6 cellular contexts compared by ENCODE assay signal in genomic region chr3:56692001-56692365, GRCh38. TPM values are rescaled to one million over a fixed set of nuclear protein-coding genes. Genes with fewer than 3 reads are reported as not detected.
DNase-seq lines count a peak whose midpoint lies in the region; ATAC-seq, FAIRE-seq and TF ChIP-seq lines count a peak whose summit lies in the region.
"Not testable (repeated sequence)": the region's sequence is repeated elsewhere in the genome, so short reads cannot be mapped to it uniquely, and the experiment has no call there.

No MANE protein-coding gene starts in this region.

- peak overlapping the region; percentile 36; the same call in 2 of the 3 replicates for H3K4me3 ChIP-seq in A549
- not testable (repeated sequence) for H3K4me3 ChIP-seq in DND-41 (ENCODE audit: low read depth in 1 of 2, low read length in 2 of 2)

- peaks cover 46% of the 10 kb centered on the region for H3K4me1 Mint-ChIP-seq in activated CD4-positive, alpha-beta T cell treated with anti-CD3 and anti-CD28 coated beads, Interleukin-2, amount 10 ng/mL, durations not matched to agents 7 days and 5 days
- peaks cover 50% of the 10 kb centered on the region for H3K4me1 Mint-ChIP-seq in central memory CD8-positive, alpha-beta T cell
- peaks cover 33 to 40% of the 10 kb centered on the region in 2 donors for H3K4me1 Mint-ChIP-seq in natural killer cell treated with Interleukin-12 subunit alpha and Interleukin-12 subunit beta and Interleukin-15 and Interleukin-18, amount 100 ng/mL, for 72 hours (ENCODE audit: low read depth in 2 of 2)

- H3K27ac ChIP-seq in A549 = peak overlapping the region; percentile 58 to 91
- peak overlapping the region; percentile 48; the same call in 1 of the 2 replicates for H3K27ac ChIP-seq in DND-41 (ENCODE audit: low read length)
- H3K27ac ChIP-seq in RWPE1 = peak overlapping the region; percentile 66

- not testable (repeated sequence) for H3K9me3 ChIP-seq in A549; DND-41 (ENCODE audit: insufficient read depth, low read length, severe bottlenecking)

- H2AFZ ChIP-seq in DND-41 (ENCODE audit: low read depth, low read length) = not testable (repeated sequence)

- DNase-seq in A549 (ENCODE audit: low read depth in 1 of 2, low spot score in 1 of 2); DND-41; RWPE1 (ENCODE audit: low spot score); activated CD4-positive, alpha-beta T cell treated with anti-CD3 and anti-CD28 coated beads, Interleukin-2, amount 10 ng/mL, durations not matched to agents 7 days and 5 days; central memory CD8-positive, alpha-beta T cell (ENCODE audit: low spot score in 2 of 2); natural killer cell treated with Interleukin-12 subunit alpha and Interleukin-12 subunit beta and Interleukin-15 and Interleukin-18, amount 100 ng/mL, for 72 hours (ENCODE audit: low spot score): not testable (repeated sequence)

- not testable (repeated sequence) for FAIRE-seq in A549 (lab: Jason Lieb, UNC)

- not testable (repeated sequence) for H4K20me1 ChIP-seq in DND-41 (ENCODE audit: insufficient read depth, low read length)

- not testable (repeated sequence) for H3K79me2 ChIP-seq in DND-41 (ENCODE audit: insufficient read depth, low read length)

- not testable (repeated sequence) for TF ChIP-seq EP300 in A549 (IDR thresholded peaks at IDR 0.05)

- TF ChIP-seq POLR2A in A549 (IDR thresholded peaks at IDR 0.05; ENCODE audit: low read length) = not testable (repeated sequence)

- not testable (repeated sequence) for H3K27me3 Mint-ChIP-seq in activated CD4-positive, alpha-beta T cell treated with anti-CD3 and anti-CD28 coated beads, Interleukin-2, amount 10 ng/mL, durations not matched to agents 7 days and 5 days; central memory CD8-positive, alpha-beta T cell; natural killer cell treated with Interleukin-12 subunit alpha and Interleukin-12 subunit beta and Interleukin-15 and Interleukin-18, amount 100 ng/mL, for 72 hours

- POLR2A ChIA-PET in A549 (lab: Yijun Ruan, JAX); RWPE1 (lab: Yijun Ruan, JAX; ENCODE audit: low non-redundant PET); activated CD4-positive, alpha-beta T cell treated with anti-CD3 and anti-CD28 coated beads, Interleukin-2, amount 10 ng/mL, durations not matched to agents 7 days and 5 days (lab: Charles Lee): not testable (repeated sequence)

- not testable (repeated sequence) for H3K27me3 ChIP-seq in DND-41 (ENCODE audit: insufficient read depth, low read length, poor library complexity)

- H3K4me1 ChIP-seq in A549 = not testable (repeated sequence)
- peaks cover 45% of the 10 kb centered on the region for H3K4me1 ChIP-seq in DND-41 (ENCODE audit: insufficient read depth, low read length)

- not testable (repeated sequence) for TF ChIP-seq RAD21 in A549 (conservative IDR thresholded peaks at IDR 0.05 in 1 of 2, IDR thresholded peaks at IDR 0.05 in 1 of 2)

- H3K4me3 Mint-ChIP-seq in activated CD4-positive, alpha-beta T cell treated with anti-CD3 and anti-CD28 coated beads, Interleukin-2, amount 10 ng/mL, durations not matched to agents 7 days and 5 days = not testable (repeated sequence)
- H3K4me3 Mint-ChIP-seq in central memory CD8-positive, alpha-beta T cell = peak overlapping the region; percentile 71
- peak overlapping the region; percentile 84 for H3K4me3 Mint-ChIP-seq in natural killer cell treated with Interleukin-12 subunit alpha and Interleukin-12 subunit beta and Interleukin-15 and Interleukin-18, amount 100 ng/mL, for 72 hours

- ATAC-seq in A549; DND-41 (ENCODE audit: insufficient read depth, low read depth); central memory CD8-positive, alpha-beta T cell (replicated peaks; ENCODE audit: extremely low read depth, poor library complexity, severe bottlenecking); natural killer cell treated with Interleukin-12 subunit alpha and Interleukin-12 subunit beta and Interleukin-15 and Interleukin-18, amount 100 ng/mL, for 72 hours: not testable (repeated sequence)

- TF ChIP-seq CTCF in A549 (IDR thresholded peaks at IDR 0.05); DND-41 (IDR thresholded peaks at IDR 0.05; ENCODE audit: borderline replicate concordance, extremely low read depth, low read length, poor library complexity, severe bottlenecking); RWPE1 (conservative IDR thresholded peaks at IDR 0.05; ENCODE audit: low read depth): not testable (repeated sequence)

- H3K9me3 Mint-ChIP-seq in activated CD4-positive, alpha-beta T cell treated with anti-CD3 and anti-CD28 coated beads, Interleukin-2, amount 10 ng/mL, durations not matched to agents 7 days and 5 days; central memory CD8-positive, alpha-beta T cell; natural killer cell treated with Interleukin-12 subunit alpha and Interleukin-12 subunit beta and Interleukin-15 and Interleukin-18, amount 100 ng/mL, for 72 hours: not testable (repeated sequence)

- H3K4me2 ChIP-seq in A549 = peak overlapping the region; percentile 87
- H3K4me2 ChIP-seq in DND-41 (ENCODE audit: insufficient read depth, low read length) = peak overlapping the region; percentile 66; the same call in 1 of the 2 replicates

- CTCF ChIA-PET in A549 (lab: Yijun Ruan, JAX) = interaction anchor here (1.0 to 1.6 kb wide), 3 partner anchors 107 to 296 kb away, joined by 4 read pairs; no protein-coding TSS in a partner anchor
- CTCF ChIA-PET in RWPE1 (lab: Yijun Ruan, JAX) = interaction anchor here (0.6 kb wide), 1 partner anchor 30 kb away, joined by 3 read pairs; no protein-coding TSS in a partner anchor
- CTCF ChIA-PET in activated CD4-positive, alpha-beta T cell treated with anti-CD3 and anti-CD28 coated beads, Interleukin-2, amount 10 ng/mL, durations not matched to agents 7 days and 5 days (lab: Charles Lee) = interaction anchor here (1.9 to 4.0 kb wide), 2 partner anchors 108 to 297 kb away, joined by 4 to 27 read pairs; partner anchors contain the start of gene ARHGEF3

- H3K36me3 Mint-ChIP-seq in activated CD4-positive, alpha-beta T cell treated with anti-CD3 and anti-CD28 coated beads, Interleukin-2, amount 10 ng/mL, durations not matched to agents 7 days and 5 days (ENCODE audit: low read depth); central memory CD8-positive, alpha-beta T cell (ENCODE audit: insufficient read depth); natural killer cell treated with Interleukin-12 subunit alpha and Interleukin-12 subunit beta and Interleukin-15 and Interleukin-18, amount 100 ng/mL, for 72 hours: not testable (repeated sequence)

- WGBS in A549 (ENCODE audit: missing lambda C conversion rate) = no CpG with 5 or more reads among the region's 21 CpGs

- H3K9ac ChIP-seq in DND-41 (ENCODE audit: low read depth, low read length) = not testable (repeated sequence)

- H3K27ac Mint-ChIP-seq in activated CD4-positive, alpha-beta T cell treated with anti-CD3 and anti-CD28 coated beads, Interleukin-2, amount 10 ng/mL, durations not matched to agents 7 days and 5 days = peak overlapping the region; percentile 90
- H3K27ac Mint-ChIP-seq in central memory CD8-positive, alpha-beta T cell (ENCODE audit: low read depth) = not testable (repeated sequence)
- peak overlapping the region in 1 of 2 donors; percentile 69 for H3K27ac Mint-ChIP-seq in natural killer cell treated with Interleukin-12 subunit alpha and Interleukin-12 subunit beta and Interleukin-15 and Interleukin-18, amount 100 ng/mL, for 72 hours

- not testable (repeated sequence) for H3K36me3 ChIP-seq in DND-41 (ENCODE audit: insufficient read depth, low read length)

RNA-seq across cellular contexts. Expression of gene TASOR, which starts 8.9 kb away (rescaled TPM):
- polyA plus RNA-seq in A549 (2011; rRNA removed) = 39.1 and 49.0 TPM in 2 replicates
- polyA plus RNA-seq in A549 (2012; cell fraction: cytosol; rRNA removed) = 8.0 and 8.9 TPM in 2 replicates
- 6.0 and 9.7 TPM in 2 replicates for polyA plus RNA-seq in A549 (2012; cell fraction: nucleus; rRNA removed)
- polyA plus RNA-seq in A549 (2017; fragmentation: RNase III; extraction: RNeasy Plus Mini Kit Qiagen cat#74134 plus additional on column Dnase treatment) = 33.5 to 35.4 TPM (median 35.4 TPM) in 3 replicates
- polyA minus RNA-seq in A549 (2011; rRNA and poly(A)+ RNA removed) = 37.5 and 46.4 TPM in 2 replicates
- 10 to 100 TPM; 60.4 TPM for total RNA-seq in activated CD4-positive, alpha-beta T cell treated with anti-CD3 and anti-CD28 coated beads, Interleukin-2, amount 10 ng/mL, durations not matched to agents 7 days and 5 days
- total RNA-seq in natural killer cell treated with Interleukin-12 subunit alpha and Interleukin-12 subunit beta and Interleukin-15 and Interleukin-18, amount 100 ng/mL, for 72 hours = 10 to 100 TPM; 50.4 to 56.4 TPM
